ENCODE assay signal across 10 cellular contexts in genomic region chr1:64956241-64956640, GRCh38. TPM values are rescaled to one million over a fixed set of nuclear protein-coding genes. Genes with fewer than 3 reads are reported as not detected.
DNase-seq lines count a peak whose midpoint lies in the region; ATAC-seq and TF ChIP-seq lines count a peak whose summit lies in the region.
"Had no signal": no experiment of that assay in that cellular context is flagged by ENCODE, and none has a peak within 500 bp of the region (broad histone marks: within the 10 kb centered on the region; RNA-seq: fewer than 3 reads in every experiment).

No MANE protein-coding gene starts in this region.

- H3K4me1 Mint-ChIP-seq in CD4-positive, alpha-beta memory T cell = peaks cover 20 to 46% (median 33%) of the 10 kb centered on the region in 4 donors
- H3K4me1 Mint-ChIP-seq in activated naive CD8-positive, alpha-beta T cell treated with anti-CD3 and anti-CD28 coated beads, Interleukin-2, amount 10 ng/mL, durations not matched to agents 7 days and 5 days = peaks cover 38% of the 10 kb centered on the region

- H3K9me3 ChIP-seq in CD4-positive, alpha-beta memory T cell (ENCODE audit: control insufficient read depth in 1 of 2, low read length in 2 of 2) = no peaks in the 10 kb centered on the region
- no peaks in the 10 kb centered on the region for H3K9me3 ChIP-seq in mucosa of descending colon

- no peaks in the 10 kb centered on the region for H3K36me3 Mint-ChIP-seq in CD4-positive, alpha-beta memory T cell
- H3K36me3 Mint-ChIP-seq in activated naive CD8-positive, alpha-beta T cell treated with anti-CD3 and anti-CD28 coated beads, Interleukin-2, amount 10 ng/mL, durations not matched to agents 7 days and 5 days = peaks cover 2% of the 10 kb centered on the region

- H3K27ac ChIP-seq in CD4-positive, alpha-beta memory T cell (ENCODE audit: low read depth, low read length) = peak overlapping the region; percentile 17
- H3K27ac ChIP-seq: parathyroid adenoma had no signal

- no peaks in the 10 kb centered on the region for H3K36me3 ChIP-seq in CD4-positive, alpha-beta memory T cell (ENCODE audit: insufficient read depth, low read length)
- no peaks in the 10 kb centered on the region for H3K36me3 ChIP-seq in mucosa of descending colon (ENCODE audit: low read depth)

- POLR2A ChIA-PET in CD4-positive, alpha-beta memory T cell (lab: Charles Lee; ENCODE audit: partially characterized antibody) = interaction anchor here (0.7 to 3.1 kb wide), 4 partner anchors 8 to 112 kb away, joined by 3 to 22 read pairs (median 3); partner anchors contain the start of gene JAK1
- POLR2A ChIA-PET in activated naive CD8-positive, alpha-beta T cell treated with anti-CD3 and anti-CD28 coated beads, Interleukin-2, amount 10 ng/mL, durations not matched to agents 7 days and 5 days (lab: Charles Lee) = interaction anchor here (2.0 kb wide), 1 partner anchor 10 kb away, joined by 7 read pairs; the partner anchor contains the start of gene JAK1

- no peaks in the 10 kb centered on the region for H3K9me3 Mint-ChIP-seq in CD4-positive, alpha-beta memory T cell
- no peaks in the 10 kb centered on the region for H3K9me3 Mint-ChIP-seq in activated naive CD8-positive, alpha-beta T cell treated with anti-CD3 and anti-CD28 coated beads, Interleukin-2, amount 10 ng/mL, durations not matched to agents 7 days and 5 days

- no peak for TF ChIP-seq CTCF in mucosa of descending colon (IDR thresholded peaks at IDR 0.05)

- H3K27ac Mint-ChIP-seq in CD4-positive, alpha-beta memory T cell = no peak overlapping the region
- H3K27ac Mint-ChIP-seq in activated naive CD8-positive, alpha-beta T cell treated with anti-CD3 and anti-CD28 coated beads, Interleukin-2, amount 10 ng/mL, durations not matched to agents 7 days and 5 days = no peak overlapping the region

- no peak for DNase-seq in CD4-positive, alpha-beta memory T cell
- DNase-seq in activated naive CD8-positive, alpha-beta T cell treated with anti-CD3 and anti-CD28 coated beads, Interleukin-2, amount 10 ng/mL, durations not matched to agents 7 days and 5 days = no peak
- DNase-seq in mucosa of descending colon (no peak), NCI-H2029 treated with DMSO at 0.1 percent for 48 hours (lab: John Stamatoyannopoulos, UW) (no peak), NCI-H2171 treated with DMSO at 0.1 percent for 48 hours (lab: John Stamatoyannopoulos, UW) (no peak)
- DNase-seq in activated CD8-positive, alpha-beta memory T cell treated with anti-CD3 and anti-CD28 coated beads, Interleukin-2, amount 50 U/mL, for 48 hours = no peak
- DNase-seq: glutamatergic neuron had no signal

- peaks cover 96% of the 10 kb centered on the region for H3K4me1 ChIP-seq in CD4-positive, alpha-beta memory T cell (ENCODE audit: insufficient read depth, low read length)
- peaks cover 36% of the 10 kb centered on the region for H3K4me1 ChIP-seq in mucosa of descending colon (ENCODE audit: low read depth)

- no peaks in the 10 kb centered on the region for H3K27me3 Mint-ChIP-seq in CD4-positive, alpha-beta memory T cell
- no peaks in the 10 kb centered on the region for H3K27me3 Mint-ChIP-seq in activated naive CD8-positive, alpha-beta T cell treated with anti-CD3 and anti-CD28 coated beads, Interleukin-2, amount 10 ng/mL, durations not matched to agents 7 days and 5 days

- no peak overlapping the region for H3K4me3 ChIP-seq in CD4-positive, alpha-beta memory T cell (ENCODE audit: low read length in 2 of 2)
- H3K4me3 ChIP-seq in mucosa of descending colon = no peak overlapping the region

- CTCF ChIA-PET in CD4-positive, alpha-beta memory T cell (lab: Charles Lee; ENCODE audit: partially characterized antibody) = no interaction called here

- intact Hi-C loops in CD4-positive, alpha-beta memory T cell (cut with micrococcal nuclease) = loop anchor here (1.0 kb wide), 1 partner anchor 8 kb away; no protein-coding TSS in a partner anchor
- intact Hi-C loops in mucosa of descending colon (cut with DNase I, micrococcal nuclease) = no loop called here

- H3K27me3 ChIP-seq in CD4-positive, alpha-beta memory T cell (ENCODE audit: insufficient read depth, low read length) = no peaks in the 10 kb centered on the region

- H3K4me3 Mint-ChIP-seq in CD4-positive, alpha-beta memory T cell = no peak overlapping the region
- no peak overlapping the region for H3K4me3 Mint-ChIP-seq in activated naive CD8-positive, alpha-beta T cell treated with anti-CD3 and anti-CD28 coated beads, Interleukin-2, amount 10 ng/mL, durations not matched to agents 7 days and 5 days

- peak; percentile 5 for ATAC-seq in HG02759 (IDR thresholded peaks at IDR 0.05; ENCODE audit: unreplicated experiment)
- peak; percentile 16 for ATAC-seq in activated naive CD8-positive, alpha-beta T cell treated with anti-CD3 and anti-CD28 coated beads, Interleukin-2, amount 10 ng/mL, durations not matched to agents 7 days and 5 days (ENCODE audit: low read depth)
- ATAC-seq in mucosa of descending colon = peak; percentile 31
- no peak for ATAC-seq in HG02970 (IDR thresholded peaks at IDR 0.05; ENCODE audit: low FRiP score, unreplicated experiment)

RNA-seq across cellular contexts. Expression of gene JAK1, which starts 10.1 kb away (rescaled TPM):
- 100 to 1,000 TPM; 370 to 372 TPM for total RNA-seq in CD4-positive, alpha-beta memory T cell
- 100 to 1,000 TPM; 163 to 258 TPM for polyA plus RNA-seq in CD4-positive, alpha-beta memory T cell
- 100 to 1,000 TPM; 213 to 236 TPM for total RNA-seq in activated naive CD8-positive, alpha-beta T cell treated with anti-CD3 and anti-CD28 coated beads, Interleukin-2, amount 10 ng/mL, durations not matched to agents 7 days and 5 days
- total RNA-seq in mucosa of descending colon = 100 to 1,000 TPM in 2 of 3 donors, 10 to 100 TPM in 1; 97.1 to 132 (median 103) TPM
